Comparison of ENCODE assay signal across 8 cellular contexts in the genomic region with DNA sequence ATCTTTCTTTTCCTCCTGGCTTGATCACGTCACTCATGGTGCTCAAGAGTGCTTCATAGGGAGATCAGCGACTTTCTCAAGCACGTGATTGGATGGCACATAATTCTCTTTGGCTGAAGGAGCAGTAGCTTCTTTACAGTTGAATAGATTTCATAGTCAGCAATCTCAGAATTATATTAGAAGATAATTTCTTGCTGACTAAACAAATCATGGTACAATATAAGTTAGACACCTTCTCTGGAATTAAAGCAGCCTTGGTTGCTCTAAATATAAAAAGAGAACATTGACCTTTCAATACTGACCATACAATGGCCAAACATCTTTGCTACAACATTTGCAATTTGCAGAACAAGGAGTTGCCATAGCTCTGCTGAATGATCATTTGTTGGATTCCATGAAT.
"Had no signal": no experiment of that assay in that cellular context is flagged by ENCODE, and none has a peak within 500 bp of the region (broad histone marks: within the 10 kb centered on the region; RNA-seq: fewer than 3 reads in every experiment).

No MANE protein-coding gene starts in this region.

- H3K36me3 Mint-ChIP-seq: IgD-negative memory B cell had no signal

- H3K4me3 ChIP-seq: HAP-1 had no signal

- H3K27me3 Mint-ChIP-seq: IgD-negative memory B cell had no signal

- H3K4me3 Mint-ChIP-seq: HFFc6, IgD-negative memory B cell had no signal

- H3K27ac Mint-ChIP-seq: HFFc6, IgD-negative memory B cell had no signal

- DNase-seq: GOT3, H7, HFFc6, KG1 had no signal

- H3K9me3 ChIP-seq: HAP-1 had no signal

- ATAC-seq: HCT116 had no signal

- H3K4me1 Mint-ChIP-seq: IgD-negative memory B cell had no signal

- H3K4me1 ChIP-seq: HAP-1 had no signal

- H3K36me3 ChIP-seq: HAP-1 had no signal

- H3K27ac ChIP-seq: HL-60 had no signal
